Comparison of ENCODE assay signal across 1 cellular context in genomic region chr7:4837041-4837813, GRCh38.
TF ChIP-seq lines count a peak whose summit lies in the region.

No MANE protein-coding gene starts in this region.

TF ChIP-seq in WTC11, 78 proteins besides CTCF, POLR2A, EP300 and RAD21 (continued from another document):
- TF ChIP-seq ZNF512 (CRISPR knock-in tag; IDR thresholded peaks at IDR 0.05; ENCODE audit: borderline replicate concordance) (no peak), TCF7 (CRISPR knock-in tag; IDR thresholded peaks at IDR 0.05; ENCODE audit: low read depth) (no peak), GTF2I (CRISPR knock-in tag; conservative IDR thresholded peaks at IDR 0.05) (no peak), E2F1 (CRISPR knock-in tag; IDR thresholded peaks at IDR 0.05) (no peak), FOXJ3 (CRISPR knock-in tag; IDR thresholded peaks at IDR 0.05; ENCODE audit: borderline replicate concordance) (no peak), ESRRA (CRISPR knock-in tag; IDR thresholded peaks at IDR 0.05; ENCODE audit: borderline replicate concordance) (no peak)
TF ChIP-seq in WTC11: peak in this region for 0.
